ENCODE assay signal across 28 cellular contexts in genomic region chr9:95192631-95193030, GRCh38.
"Had no signal": no experiment of that assay in that cellular context is flagged by ENCODE, and none has a peak within 500 bp of the region (broad histone marks: within the 10 kb centered on the region; RNA-seq: fewer than 3 reads in every experiment).

No MANE protein-coding gene starts in this region.

- H3K27ac ChIP-seq: KMS-11, Peyer's patch, SJCRH30 had no signal

- H3K27me3 ChIP-seq: Peyer's patch, SJCRH30 had no signal

- H3K36me3 ChIP-seq: Peyer's patch, SJCRH30 had no signal

- ATAC-seq: PC-3 had no signal

- H3K4me2 ChIP-seq: KMS-11, SK-N-SH had no signal

- DNase-seq: MM.1S, MV-4-11, NCI-H1092, NCI-H1105, NCI-H1417 treated with DMSO at 0.1 percent for 48 hours, NCI-H1436 treated with DMSO at 0.1 percent for 48 hours, NCI-H1694 treated with DMSO at 0.1 percent for 48 hours, NCI-H1930, NCI-H2029 treated with DMSO at 0.1 percent for 48 hours, NCI-H2081 treated with DMSO at 0.1 percent for 48 hours, NCI-H2107, NCI-H2171, NCI-H226, NCI-H446 treated with DMSO at 0.1 percent for 48 hours, NCI-H510A, NCI-H524, NCI-H526, NCI-H748 treated with DMSO at 0.1 percent for 48 hours, NCI-H82, PC-3, Peyer's patch, RPMI8226, SHP77, SIG-M5, SJCRH30, SK-N-SH, SW 1271 had no signal

- H3K9ac ChIP-seq: KMS-11, SK-N-SH had no signal

- H3K9me3 ChIP-seq: Peyer's patch, SJCRH30, SK-N-SH had no signal

- H3K4me3 ChIP-seq: Peyer's patch, SJCRH30 had no signal
